Comparison of ENCODE assay signal across 9 cellular contexts in the genomic region with DNA sequence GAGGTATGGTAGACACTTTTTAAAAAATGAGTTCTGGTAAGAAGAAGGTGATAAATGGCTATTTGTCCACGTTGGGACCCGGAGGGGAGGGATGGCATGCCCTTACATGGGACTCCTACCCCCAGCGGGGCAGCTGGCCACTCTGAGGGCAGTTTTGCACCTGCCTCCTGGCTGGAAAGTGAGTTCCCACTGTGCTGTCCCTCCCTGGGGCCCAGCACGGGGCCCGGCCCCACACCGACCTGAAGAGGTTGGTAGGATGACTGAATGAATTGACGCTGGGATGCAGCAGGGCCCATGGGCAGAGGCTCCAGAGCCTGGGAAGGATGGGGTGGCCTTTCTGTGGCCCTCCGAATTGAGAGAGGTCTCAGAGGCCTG. TPM values are rescaled to one million over a fixed set of nuclear protein-coding genes. Genes with fewer than 3 reads are reported as not detected.
DNase-seq lines count a peak whose midpoint lies in the region; ATAC-seq and TF ChIP-seq lines count a peak whose summit lies in the region.
"Had no signal": no experiment of that assay in that cellular context is flagged by ENCODE, and none has a peak within 500 bp of the region (broad histone marks: within the 10 kb centered on the region; RNA-seq: fewer than 3 reads in every experiment).

No MANE protein-coding gene starts in this region.

- H3K9me1 ChIP-seq in IMR-90 (ENCODE audit: insufficient read depth, low read length): peaks cover 25% of the 10 kb centered on the region

- ATAC-seq in IMR-90 (ENCODE audit: low read depth) (no peak), GM21619 (IDR thresholded peaks at IDR 0.05; ENCODE audit: unreplicated experiment) (no peak), GM18907 (IDR thresholded peaks at IDR 0.05; ENCODE audit: unreplicated experiment) (no peak)

- CTCF ChIA-PET in IMR-90 (lab: Yijun Ruan, JAX): no interaction called here

- H2AK5ac ChIP-seq in IMR-90 (ENCODE audit: low read depth, low read length): no peak overlapping the region

- H3K18ac ChIP-seq in IMR-90 (ENCODE audit: low read depth, low read length): no peak overlapping the region

- intact Hi-C loops in IMR-90 (cut with micrococcal nuclease): no loop called here

- H2AFZ ChIP-seq in ACC112 (ENCODE audit: low read length, unreplicated experiment) (no peak overlapping the region), IMR-90 (replicated peaks; ENCODE audit: low read length, poor library complexity) (no peak overlapping the region), osteoblast (ENCODE audit: low read length) (no peak overlapping the region)

- TF ChIP-seq CTCF in IMR-90 (conservative IDR thresholded peaks at IDR 0.05; ENCODE audit: low read depth, low read length) (no peak), osteoblast (IDR thresholded peaks at IDR 0.05; ENCODE audit: extremely low read depth, low read depth, low read length) (no peak), brain microvascular endothelial cell (IDR thresholded peaks at IDR 0.05; ENCODE audit: low read depth, low read length, missing control alignments) (no peak)

- no peak for TF ChIP-seq POLR2A in IMR-90 (IDR thresholded peaks at IDR 0.05; ENCODE audit: low read depth, low read length)

- H3K56ac ChIP-seq in IMR-90 (ENCODE audit: extremely low read depth, insufficient read depth, low read length): no peak overlapping the region

- TF ChIP-seq RAD21 in IMR-90 (IDR thresholded peaks at IDR 0.05; ENCODE audit: low read length): no peak

- peaks cover 46% of the 10 kb centered on the region for H3K4me1 ChIP-seq in ACC112 (ENCODE audit: control insufficient read depth, insufficient read depth, low read length, unreplicated experiment)
- peaks cover 36% of the 10 kb centered on the region for H3K4me1 ChIP-seq in IMR-90 (ENCODE audit: control insufficient read depth, insufficient read depth, low read length)
- H3K4me1 ChIP-seq in esophagus (ENCODE audit: control insufficient read depth in 2 of 2, insufficient read depth in 2 of 2, low read length in 1 of 2): peaks cover 15 to 19% of the 10 kb centered on the region in 2 donors
- peaks cover 55% of the 10 kb centered on the region for H3K4me1 ChIP-seq in osteoblast (ENCODE audit: insufficient read depth, low read length)

- no peaks in the 10 kb centered on the region for H3K9me3 ChIP-seq in IMR-90 (ENCODE audit: control insufficient read depth, insufficient read depth, low read length)
- H3K9me3 ChIP-seq in esophagus (ENCODE audit: control insufficient read depth in 2 of 2, insufficient read depth in 1 of 2, low read depth in 1 of 2, low read length in 1 of 2): no peaks in the 10 kb centered on the region
- no peaks in the 10 kb centered on the region for H3K9me3 ChIP-seq in osteoblast (ENCODE audit: low read depth, low read length)

- H2BK20ac ChIP-seq in IMR-90 (ENCODE audit: low read depth, low read length): no peak overlapping the region

- BruUV-seq in IMR-90 (replicated peaks; lab: Mats Ljungman, UMichigan): no TSS peak

- no peaks in the 10 kb centered on the region; a peak in 1 of 4 replicates for H3K79me1 ChIP-seq in IMR-90 (ENCODE audit: low read depth in 1 of 2, low read length in 2 of 2)

- no peak overlapping the region for H4K5ac ChIP-seq in IMR-90 (ENCODE audit: low read depth, low read length)

- no peaks in the 10 kb centered on the region for H3K27me3 ChIP-seq in ACC112 (ENCODE audit: insufficient read depth, low read length)
- H3K27me3 ChIP-seq in IMR-90 (ENCODE audit: control insufficient read depth, insufficient read depth, low read length): no peaks in the 10 kb centered on the region
- no peaks in the 10 kb centered on the region for H3K27me3 ChIP-seq in esophagus (ENCODE audit: control insufficient read depth in 1 of 2, insufficient read depth in 2 of 2, low read length in 2 of 2)
- no peaks in the 10 kb centered on the region for H3K27me3 ChIP-seq in osteoblast (ENCODE audit: insufficient read depth, low read length)
- no peaks in the 10 kb centered on the region for H3K27me3 ChIP-seq in brain microvascular endothelial cell (replicated peaks)

- no peak overlapping the region for H2BK120ac ChIP-seq in IMR-90 (ENCODE audit: low read depth, low read length)

- DNase-seq in IMR-90 (no peak), osteoblast (ENCODE audit: insufficient read length, low spot score, missing footprints) (peak; percentile 86), iPS-NIHi7 (ENCODE audit: extremely low spot score) (no peak), brain microvascular endothelial cell (no peak)
- DNase-seq: Calu3 had no signal

- H3K4me3 ChIP-seq in ACC112 (ENCODE audit: low read depth, low read length) (no peak overlapping the region), IMR-90 (ENCODE audit: insufficient read depth, low read depth, low read length) (no peak overlapping the region), esophagus (ENCODE audit: low read depth in 1 of 2, low read length in 2 of 2) (no peak overlapping the region), osteoblast (ENCODE audit: insufficient read depth, low read length) (no peak overlapping the region), brain microvascular endothelial cell (ENCODE audit: low read depth, low read length) (no peak overlapping the region)

- H2BK15ac ChIP-seq in IMR-90 (ENCODE audit: low read depth, low read length): no peak overlapping the region

- H3K36me3 ChIP-seq in ACC112 (ENCODE audit: insufficient read depth, low read length): no peaks in the 10 kb centered on the region
- no peaks in the 10 kb centered on the region for H3K36me3 ChIP-seq in IMR-90 (ENCODE audit: control insufficient read depth, insufficient read depth, low read length)
- no peaks in the 10 kb centered on the region for H3K36me3 ChIP-seq in esophagus (ENCODE audit: control insufficient read depth in 2 of 2, insufficient read depth in 2 of 2, low read length in 1 of 2)
- peaks cover 22% of the 10 kb centered on the region for H3K36me3 ChIP-seq in osteoblast (ENCODE audit: insufficient read depth, low read length)
- H3K36me3 ChIP-seq in brain microvascular endothelial cell (replicated peaks): peaks cover 2% of the 10 kb centered on the region

- H4K91ac ChIP-seq in IMR-90 (ENCODE audit: insufficient read depth, low read depth, low read length): no peak overlapping the region

- peak overlapping the region; percentile 33 for H2AK9ac ChIP-seq in IMR-90 (replicated peaks; ENCODE audit: low read depth, low read length, poor library complexity)

- no peak overlapping the region for H3K23ac ChIP-seq in IMR-90 (ENCODE audit: low read depth, low read length)

- H2BK5ac ChIP-seq in IMR-90 (ENCODE audit: low read depth, low read length, poor library complexity, severe bottlenecking): no peak overlapping the region

- H3K9ac ChIP-seq in IMR-90 (ENCODE audit: low read depth, low read length): no peak overlapping the region

- H3K27ac ChIP-seq in ACC112 (ENCODE audit: low read depth, low read length) (peak overlapping the region; percentile 77), IMR-90 (ENCODE audit: insufficient read depth, low read length) (no peak overlapping the region), esophagus (ENCODE audit: low read depth in 2 of 2, low read length in 1 of 2) (peak overlapping the region; percentile 50 to 54), osteoblast (ENCODE audit: low read depth, low read length) (peak overlapping the region; percentile 95), brain microvascular endothelial cell (no peak overlapping the region)

- dilution Hi-C loops in IMR-90 (cut with HindIII; ENCODE audit: low sequenced_read_pairs, unreplicated experiment): no loop called here

- H4K20me1 ChIP-seq in IMR-90 (ENCODE audit: insufficient read depth, low read length) (no peaks in the 10 kb centered on the region), osteoblast (ENCODE audit: insufficient read depth, low read length) (peaks cover 26% of the 10 kb centered on the region)

- H4K8ac ChIP-seq in IMR-90 (ENCODE audit: low read depth in 2 of 2, low read length in 2 of 2): no peak overlapping the region

- no peak overlapping the region for H3K4me2 ChIP-seq in IMR-90 (ENCODE audit: low read depth, low read length)
- no peak overlapping the region for H3K4me2 ChIP-seq in osteoblast (ENCODE audit: insufficient read depth, low read length)

- peak overlapping the region; percentile 36; the same call in 1 of the 2 replicates for H3K14ac ChIP-seq in IMR-90 (replicated peaks; ENCODE audit: low read depth, low read length)

- H3K79me2 ChIP-seq in ACC112 (ENCODE audit: control insufficient read depth, insufficient read depth, low read length, unreplicated experiment) (peaks cover 11% of the 10 kb centered on the region), osteoblast (ENCODE audit: insufficient read depth, low read length) (peaks cover 40% of the 10 kb centered on the region)

- 80% methylated on average over 1 of the region's 8 CpGs; no CpG with 5 or more reads in 1 of the 2 experiments for WGBS in IMR-90 (ENCODE audit: extremely low coverage in 2 of 2, insufficient read length in 1 of 2), 2 experiments
- WGBS in esophagus, 2 donors: 69 to 83% methylated on average over 8 of the region's 8 CpGs

- in situ Hi-C loops in IMR-90 (cut with MboI; ENCODE audit: low sequenced_read_pairs): no loop called here
- in situ Hi-C loops in brain microvascular endothelial cell (cut with HindIII; ENCODE audit: low pct_ligation_motif_present, low sequenced_read_pairs): no loop called here

- POLR2A ChIA-PET in IMR-90 (lab: Charles Lee; ENCODE audit: unreplicated experiment): no interaction called here

- H3K4ac ChIP-seq in IMR-90 (ENCODE audit: low read depth, low read length): 0 out of 2 replicates have a peak overlapping the region, but pooled peaks have one; percentile 31

RNA-seq across cellular contexts. Expression of a gene that starts 0.6 kb away (rescaled TPM):
- total RNA-seq in IMR-90 (2012; rRNA removed) (1.1 and 1.4 TPM in 2 replicates), osteoblast (219 and 267 TPM in 2 replicates)
- polyA plus RNA-seq in IMR-90 (2012; rRNA removed) (5.5 and 5.7 TPM in 2 replicates), esophagus (10 to 100 TPM in 1 of 2 donors, 1 to 10 TPM in 1; 8.8 to 19.9 TPM)
- 5.5 and 7.4 TPM in 2 replicates for polyA plus RNA-seq in IMR-90 (2012; cell fraction: cytosol; rRNA removed)
- 21.5 and 34.8 TPM in 2 replicates for polyA plus RNA-seq in IMR-90 (2012; cell fraction: nucleus; rRNA removed; ENCODE audit: low replicate concordance)
- total RNA-seq: Calu3 had no signal

RNA-seq across cellular contexts. Expression of a gene that starts 19.8 kb away (rescaled TPM):
- 136 and 163 TPM in 2 replicates for total RNA-seq in IMR-90 (2012; rRNA removed)
- 142 and 165 TPM in 2 replicates for polyA plus RNA-seq in IMR-90 (2012; rRNA removed)
- polyA plus RNA-seq in IMR-90 (2012; cell fraction: cytosol; rRNA removed): 137 and 138 TPM in 2 replicates
- 99.1 and 163 TPM in 2 replicates for polyA plus RNA-seq in IMR-90 (2012; cell fraction: nucleus; rRNA removed; ENCODE audit: low replicate concordance)
- 10 to 100 TPM; 60.1 to 94.9 TPM for polyA plus RNA-seq in esophagus
- total RNA-seq in osteoblast: 69.2 and 80.3 TPM in 2 replicates

RNA-seq across cellular contexts. Expression of a gene that starts 21.2 kb away (rescaled TPM):
- 3.0 and 3.1 TPM in 2 replicates for total RNA-seq in IMR-90 (2012; rRNA removed)
- polyA plus RNA-seq in IMR-90 (2012; rRNA removed): 9.1 and 9.4 TPM in 2 replicates
- 4.4 and 4.7 TPM in 2 replicates for polyA plus RNA-seq in IMR-90 (2012; cell fraction: cytosol; rRNA removed)
- 42.2 and 74.4 TPM in 2 replicates for polyA plus RNA-seq in IMR-90 (2012; cell fraction: nucleus; rRNA removed; ENCODE audit: low replicate concordance)
- polyA plus RNA-seq in esophagus: 10 to 100 TPM; 11.4 to 26.3 TPM
- total RNA-seq in osteoblast: 35.9 and 40.9 TPM in 2 replicates

RNA-seq across cellular contexts. Expression of a gene that starts 37.6 kb away (rescaled TPM):
- total RNA-seq in IMR-90 (2012; rRNA removed): not detected in 2 replicates
- polyA plus RNA-seq in IMR-90 (2012; rRNA removed): 0.24 TPM in 1 of 2 replicates, not detected in the other
- not detected in 2 replicates for polyA plus RNA-seq in IMR-90 (2012; cell fraction: cytosol; rRNA removed)
- polyA plus RNA-seq in IMR-90 (2012; cell fraction: nucleus; rRNA removed; ENCODE audit: low replicate concordance): 0.40 TPM in 1 of 2 replicates, not detected in the other
- polyA plus RNA-seq in esophagus: under 1 TPM; 0.12 to 0.53 TPM
- not detected in 2 replicates for total RNA-seq in osteoblast
- total RNA-seq: Calu3 had no signal

RNA-seq across cellular contexts. Expression of a gene that starts 38.2 kb away (rescaled TPM):
- total RNA-seq in IMR-90 (2012; rRNA removed): not detected in 2 replicates
- 0.27 TPM in 1 of 2 replicates, not detected in the other for polyA plus RNA-seq in IMR-90 (2012; rRNA removed)
- polyA plus RNA-seq in IMR-90 (2012; cell fraction: cytosol; rRNA removed): 0.13 and 0.15 TPM in 2 replicates
- polyA plus RNA-seq in IMR-90 (2012; cell fraction: nucleus; rRNA removed; ENCODE audit: low replicate concordance): 0.17 TPM in 1 of 2 replicates, not detected in the other
- 1 to 10 TPM; 2.1 to 3.8 TPM for polyA plus RNA-seq in esophagus
- 0.29 and 0.36 TPM in 2 replicates for total RNA-seq in osteoblast

Comparison
In these comparisons a context has a peak if more than half of its experiments do, and no peak if none do; other contexts are left out.
1. H3K27ac ChIP-seq: peak in ACC112 (single experiment), esophagus (2 of 2) and osteoblast (single experiment); none in IMR-90 (single experiment) and brain microvascular endothelial cell (single experiment).
2. RNA of a gene that starts 0.6 kb away (total RNA-seq): 219 to 267 TPM in osteoblast; 1.1 to 1.4 TPM in IMR-90; every median in the first group is over 10 times any median in the second.